20 cellular contexts compared by ENCODE assay signal in genomic region chr1:77290576-77290975, GRCh38.
"Had no signal": no experiment of that assay in that cellular context is flagged by ENCODE, and none has a peak within 500 bp of the region (broad histone marks: within the 10 kb centered on the region; RNA-seq: fewer than 3 reads in every experiment).

No MANE protein-coding gene starts in this region.

- DNase-seq: activated CD4-positive, alpha-beta memory T cell treated with anti-CD3 and anti-CD28 coated beads for 36 hours; activated CD4-positive, alpha-beta T cell treated with anti-CD3 and anti-CD28 coated beads, Interleukin-2, amount 10 ng/mL, durations not matched to agents 7 days and 5 days; activated CD4-positive, CD25-positive, alpha-beta regulatory T cell; activated CD8-positive, alpha-beta memory T cell treated with anti-CD3 and anti-CD28 coated beads for 24 hours; activated effector memory CD4-positive, alpha-beta T cell treated with anti-CD3 and anti-CD28 coated beads, Interleukin-2, amount 50 U/mL, for 16 hours; activated naive CD4-positive, alpha-beta T cell treated with Interleukin-2 at 50 U/mL for 16 hours; activated naive CD8-positive, alpha-beta T cell treated with anti-CD3 and anti-CD28 coated beads, Interleukin-2, amount 50 U/mL, for 24 hours; activated T-cell treated with anti-CD3 and anti-CD28 coated beads, Interleukin-2, amount 50 U/mL, for 4 hours; amygdala; Karpas-422; NCI-H1105; NCI-H1436; NCI-H1694 treated with DMSO at 0.1 percent for 48 hours; NCI-H2029 treated with DMSO at 0.1 percent for 48 hours; NCI-H510A treated with DMSO at 0.1 percent for 48 hours; NCI-H69; PC-9; SHP77 treated with DMSO at 0.1 percent for 48 hours; T-helper 2 cell; T1000 had no signal
